Comparison of ENCODE assay signal across 11 cellular contexts in genomic region chr4:183335369-183335940, GRCh38. TPM values are rescaled to one million over a fixed set of nuclear protein-coding genes. Genes with fewer than 3 reads are reported as not detected.
DNase-seq lines count a peak whose midpoint lies in the region; ATAC-seq and TF ChIP-seq lines count a peak whose summit lies in the region.
"Had no signal": no experiment of that assay in that cellular context is flagged by ENCODE, and none has a peak within 500 bp of the region (broad histone marks: within the 10 kb centered on the region; RNA-seq: fewer than 3 reads in every experiment).

No MANE protein-coding gene starts in this region.

- peaks cover 0 to 5% (median 0%) of the 10 kb centered on the region in 4 donors for H3K4me1 ChIP-seq in tibial nerve
- H3K4me1 ChIP-seq: psoas muscle had no signal

- H3K4me3 ChIP-seq in tibial nerve = no peak overlapping the region
- H3K4me3 ChIP-seq: psoas muscle had no signal

- TF ChIP-seq CTCF in tibial nerve (IDR thresholded peaks at IDR 0.05) = no peak

- no peaks in the 10 kb centered on the region for H3K9me3 ChIP-seq in tibial nerve
- H3K9me3 ChIP-seq: psoas muscle had no signal

- ATAC-seq in GM18873 (IDR thresholded peaks at IDR 0.05; ENCODE audit: low FRiP score, unreplicated experiment) = no peak
- ATAC-seq in HG03520 (IDR thresholded peaks at IDR 0.05; ENCODE audit: unreplicated experiment) = no peak
- ATAC-seq: psoas muscle had no signal

- no peak for TF ChIP-seq POLR2A in tibial nerve (IDR thresholded peaks at IDR 0.05)

- no peak overlapping the region for H3K27ac ChIP-seq in tibial nerve
- H3K27ac ChIP-seq: psoas muscle had no signal

- no peaks in the 10 kb centered on the region for H3K36me3 ChIP-seq in tibial nerve

- no peaks in the 10 kb centered on the region for H3K27me3 ChIP-seq in tibial nerve

- TF ChIP-seq EP300 in tibial nerve (IDR thresholded peaks at IDR 0.05) = no peak

- peak; percentile 91 for DNase-seq in H4 (ENCODE audit: low spot score)
- DNase-seq in RKO (ENCODE audit: low spot score) = peak; percentile 95
- peak; percentile 82 for DNase-seq in fibroblast of gingiva (ENCODE audit: low read depth)
- DNase-seq in renal cortical epithelial cell (ENCODE audit: low read depth) = peak; percentile 92
- no peak for DNase-seq in tibial nerve (ENCODE audit: low spot score in 2 of 2)
- no peak for DNase-seq in NCI-H1092 treated with DMSO at 0.1 percent for 48 hours (lab: John Stamatoyannopoulos, UW)
- DNase-seq: psoas muscle had no signal

- WGBS in tibial nerve, 2 donors = 67% methylated on average over 3 of the region's 3 CpGs

RNA-seq across cellular contexts. Expression of gene CLDN24, which starts 13.2 kb away (rescaled TPM):
- not detected in 2 replicates for total RNA-seq in H4 (2014; rRNA removed; shearing (Covaris generic))
- total RNA-seq in renal cortical epithelial cell = not detected in 2 replicates
- not detected for total RNA-seq in tibial nerve
- total RNA-seq: frontal cortex, psoas muscle, temporal lobe had no signal

RNA-seq across cellular contexts. Expression of gene CLDN22, which starts 15.4 kb away (rescaled TPM):
- not detected in 2 replicates for total RNA-seq in H4 (2014; rRNA removed; shearing (Covaris generic))
- not detected in 2 replicates for total RNA-seq in renal cortical epithelial cell
- total RNA-seq in tibial nerve = not detected
- total RNA-seq: frontal cortex, psoas muscle, temporal lobe had no signal

Comparison
In these comparisons a context has a peak if more than half of its experiments do, and no peak if none do; other contexts are left out.
1. DNase-seq: peak in H4 (single experiment), RKO (single experiment), fibroblast of gingiva (single experiment) and renal cortical epithelial cell (single experiment); none in tibial nerve (0 of 2) and NCI-H1092 treated with DMSO at 0.1 percent for 48 hours (single experiment).